In genomic region chr18:79904357-79905147, GRCh38 we compare ENCODE assay signal across 2 cellular contexts.
TF ChIP-seq lines count a peak whose summit lies in the region.

No MANE protein-coding gene starts in this region.

TF ChIP-seq in SK-N-SH, 30 proteins besides CTCF, POLR2A, EP300 and RAD21 (continued from another document):
- TF ChIP-seq IRF3 (IDR thresholded peaks at IDR 0.05; ENCODE audit: low read depth, low read length) (no peak), YY1 (IDR thresholded peaks at IDR 0.05; ENCODE audit: low read depth) (no peak), USF1 (IDR thresholded peaks at IDR 0.05; ENCODE audit: borderline replicate concordance, low read depth) (no peak), TCF12 (IDR thresholded peaks at IDR 0.05) (no peak), NRF1 (IDR thresholded peaks at IDR 0.05; ENCODE audit: low read depth, low read length) (no peak), FOXJ3 (CRISPR knock-in tag; IDR thresholded peaks at IDR 0.05) (no peak), MEF2A (IDR thresholded peaks at IDR 0.05; ENCODE audit: borderline replicate concordance, low read depth) (no peak), FOSL2 (IDR thresholded peaks at IDR 0.05; ENCODE audit: borderline replicate concordance, low read depth) (no peak)
- TF ChIP-seq, protein P1, sequence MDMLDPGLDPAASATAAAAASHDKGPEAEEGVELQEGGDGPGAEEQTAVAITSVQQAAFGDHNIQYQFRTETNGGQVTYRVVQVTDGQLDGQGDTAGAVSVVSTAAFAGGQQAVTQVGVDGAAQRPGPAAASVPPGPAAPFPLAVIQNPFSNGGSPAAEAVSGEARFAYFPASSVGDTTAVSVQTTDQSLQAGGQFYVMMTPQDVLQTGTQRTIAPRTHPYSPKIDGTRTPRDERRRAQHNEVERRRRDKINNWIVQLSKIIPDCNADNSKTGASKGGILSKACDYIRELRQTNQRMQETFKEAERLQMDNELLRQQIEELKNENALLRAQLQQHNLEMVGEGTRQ (IDR thresholded peaks at IDR 0.05; ENCODE audit: borderline replicate concordance, low read depth, low read length) = no peak
- TF ChIP-seq, protein P2, sequence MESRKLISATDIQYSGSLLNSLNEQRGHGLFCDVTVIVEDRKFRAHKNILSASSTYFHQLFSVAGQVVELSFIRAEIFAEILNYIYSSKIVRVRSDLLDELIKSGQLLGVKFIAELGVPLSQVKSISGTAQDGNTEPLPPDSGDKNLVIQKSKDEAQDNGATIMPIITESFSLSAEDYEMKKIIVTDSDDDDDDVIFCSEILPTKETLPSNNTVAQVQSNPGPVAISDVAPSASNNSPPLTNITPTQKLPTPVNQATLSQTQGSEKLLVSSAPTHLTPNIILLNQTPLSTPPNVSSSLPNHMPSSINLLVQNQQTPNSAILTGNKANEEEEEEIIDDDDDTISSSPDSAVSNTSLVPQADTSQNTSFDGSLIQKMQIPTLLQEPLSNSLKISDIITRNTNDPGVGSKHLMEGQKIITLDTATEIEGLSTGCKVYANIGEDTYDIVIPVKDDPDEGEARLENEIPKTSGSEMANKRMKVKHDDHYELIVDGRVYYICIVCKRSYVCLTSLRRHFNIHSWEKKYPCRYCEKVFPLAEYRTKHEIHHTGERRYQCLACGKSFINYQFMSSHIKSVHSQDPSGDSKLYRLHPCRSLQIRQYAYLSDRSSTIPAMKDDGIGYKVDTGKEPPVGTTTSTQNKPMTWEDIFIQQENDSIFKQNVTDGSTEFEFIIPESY (IDR thresholded peaks at IDR 0.05; ENCODE audit: borderline replicate concordance, low read depth) = no peak
TF ChIP-seq in SK-N-SH: peak in this region for 0.

TF ChIP-seq in SK-N-SH treated with all-trans-retinoic acid at 6 μM for 48 hours, 23 proteins besides CTCF, POLR2A, EP300 and RAD21 (continued from another document):
- TF ChIP-seq CSRNP3 (CRISPR knock-in tag; IDR thresholded peaks at IDR 0.05) = no peak
- TF ChIP-seq, protein P3, sequence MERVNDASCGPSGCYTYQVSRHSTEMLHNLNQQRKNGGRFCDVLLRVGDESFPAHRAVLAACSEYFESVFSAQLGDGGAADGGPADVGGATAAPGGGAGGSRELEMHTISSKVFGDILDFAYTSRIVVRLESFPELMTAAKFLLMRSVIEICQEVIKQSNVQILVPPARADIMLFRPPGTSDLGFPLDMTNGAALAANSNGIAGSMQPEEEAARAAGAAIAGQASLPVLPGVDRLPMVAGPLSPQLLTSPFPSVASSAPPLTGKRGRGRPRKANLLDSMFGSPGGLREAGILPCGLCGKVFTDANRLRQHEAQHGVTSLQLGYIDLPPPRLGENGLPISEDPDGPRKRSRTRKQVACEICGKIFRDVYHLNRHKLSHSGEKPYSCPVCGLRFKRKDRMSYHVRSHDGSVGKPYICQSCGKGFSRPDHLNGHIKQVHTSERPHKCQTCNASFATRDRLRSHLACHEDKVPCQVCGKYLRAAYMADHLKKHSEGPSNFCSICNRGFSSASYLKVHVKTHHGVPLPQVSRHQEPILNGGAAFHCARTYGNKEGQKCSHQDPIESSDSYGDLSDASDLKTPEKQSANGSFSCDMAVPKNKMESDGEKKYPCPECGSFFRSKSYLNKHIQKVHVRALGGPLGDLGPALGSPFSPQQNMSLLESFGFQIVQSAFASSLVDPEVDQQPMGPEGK (CRISPR knock-in tag; IDR thresholded peaks at IDR 0.05; ENCODE audit: borderline replicate concordance) = no peak
- TF ChIP-seq, protein P4, sequence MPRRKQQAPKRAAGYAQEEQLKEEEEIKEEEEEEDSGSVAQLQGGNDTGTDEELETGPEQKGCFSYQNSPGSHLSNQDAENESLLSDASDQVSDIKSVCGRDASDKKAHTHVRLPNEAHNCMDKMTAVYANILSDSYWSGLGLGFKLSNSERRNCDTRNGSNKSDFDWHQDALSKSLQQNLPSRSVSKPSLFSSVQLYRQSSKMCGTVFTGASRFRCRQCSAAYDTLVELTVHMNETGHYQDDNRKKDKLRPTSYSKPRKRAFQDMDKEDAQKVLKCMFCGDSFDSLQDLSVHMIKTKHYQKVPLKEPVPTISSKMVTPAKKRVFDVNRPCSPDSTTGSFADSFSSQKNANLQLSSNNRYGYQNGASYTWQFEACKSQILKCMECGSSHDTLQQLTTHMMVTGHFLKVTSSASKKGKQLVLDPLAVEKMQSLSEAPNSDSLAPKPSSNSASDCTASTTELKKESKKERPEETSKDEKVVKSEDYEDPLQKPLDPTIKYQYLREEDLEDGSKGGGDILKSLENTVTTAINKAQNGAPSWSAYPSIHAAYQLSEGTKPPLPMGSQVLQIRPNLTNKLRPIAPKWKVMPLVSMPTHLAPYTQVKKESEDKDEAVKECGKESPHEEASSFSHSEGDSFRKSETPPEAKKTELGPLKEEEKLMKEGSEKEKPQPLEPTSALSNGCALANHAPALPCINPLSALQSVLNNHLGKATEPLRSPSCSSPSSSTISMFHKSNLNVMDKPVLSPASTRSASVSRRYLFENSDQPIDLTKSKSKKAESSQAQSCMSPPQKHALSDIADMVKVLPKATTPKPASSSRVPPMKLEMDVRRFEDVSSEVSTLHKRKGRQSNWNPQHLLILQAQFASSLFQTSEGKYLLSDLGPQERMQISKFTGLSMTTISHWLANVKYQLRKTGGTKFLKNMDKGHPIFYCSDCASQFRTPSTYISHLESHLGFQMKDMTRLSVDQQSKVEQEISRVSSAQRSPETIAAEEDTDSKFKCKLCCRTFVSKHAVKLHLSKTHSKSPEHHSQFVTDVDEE (CRISPR knock-in tag; IDR thresholded peaks at IDR 0.05) = no peak
